18 cellular contexts compared by ENCODE assay signal in the genomic region with DNA sequence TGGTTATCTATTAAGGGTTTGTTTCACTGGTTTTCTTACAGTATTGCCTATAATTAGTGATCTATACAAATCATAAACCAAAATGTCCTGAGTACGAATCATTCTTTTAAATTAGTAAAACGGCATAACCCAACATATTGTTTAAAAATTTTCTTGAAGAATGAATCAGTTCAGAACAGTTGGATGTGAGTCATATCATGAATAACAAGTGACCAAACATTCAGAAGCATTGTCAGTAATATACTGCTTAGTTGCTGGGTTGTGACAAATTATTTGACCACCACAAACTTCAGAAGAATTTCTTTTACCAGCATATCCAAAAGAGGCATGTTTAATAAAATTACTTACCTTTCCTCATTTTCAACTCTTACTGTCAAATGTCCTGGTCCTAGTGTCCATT.
DNase-seq lines count a peak whose midpoint lies in the region; ATAC-seq and TF ChIP-seq lines count a peak whose summit lies in the region.
"Had no signal": no experiment of that assay in that cellular context is flagged by ENCODE, and none has a peak within 500 bp of the region (broad histone marks: within the 10 kb centered on the region; RNA-seq: fewer than 3 reads in every experiment).

No MANE protein-coding gene starts in this region.

- TF ChIP-seq EP300 in SK-N-SH (IDR thresholded peaks at IDR 0.05; ENCODE audit: borderline replicate concordance in 1 of 2, low read depth in 1 of 2, low read length in 1 of 2) = no peak

- H3K27me3 ChIP-seq in SK-N-SH (ENCODE audit: insufficient read depth) (no peaks in the 10 kb centered on the region), RWPE2 (ENCODE audit: insufficient read depth, poor library complexity, severe bottlenecking) (no peaks in the 10 kb centered on the region), skeletal muscle satellite cell (ENCODE audit: control insufficient read depth, insufficient read depth, low read length) (no peaks in the 10 kb centered on the region)
- H3K27me3 ChIP-seq: sigmoid colon had no signal

- H3K79me2 ChIP-seq in SK-N-SH (ENCODE audit: insufficient read depth) = no peaks in the 10 kb centered on the region

- no peak overlapping the region for H2AFZ ChIP-seq in SK-N-SH (ENCODE audit: low read depth)

- H3F3A ChIP-seq in SK-N-SH (replicated peaks; ENCODE audit: insufficient read depth) = peaks cover 10% of the 10 kb centered on the region

- H3K4me3 ChIP-seq in SK-N-SH (ENCODE audit: low read depth in 2 of 2, low read length in 1 of 2) (no peak overlapping the region), RWPE2 (ENCODE audit: severe bottlenecking) (no peak overlapping the region), skeletal muscle satellite cell (ENCODE audit: low read length) (no peak overlapping the region)
- H3K4me3 ChIP-seq: sigmoid colon had no signal

- H3K4me2 ChIP-seq in SK-N-SH (no peak overlapping the region), skeletal muscle satellite cell (ENCODE audit: low read length) (peak overlapping the region; percentile 61)

- H3K36me3 ChIP-seq in SK-N-SH (replicated peaks in 1 of 2; ENCODE audit: control insufficient read depth in 1 of 2, insufficient read depth in 2 of 2, low read length in 1 of 2) (no peaks in the 10 kb centered on the region), RWPE2 (ENCODE audit: low read depth) (no peaks in the 10 kb centered on the region), skeletal muscle satellite cell (ENCODE audit: insufficient read depth, low read length) (no peaks in the 10 kb centered on the region)
- H3K36me3 ChIP-seq: sigmoid colon had no signal

- no peak for TF ChIP-seq RAD21 in SK-N-SH (IDR thresholded peaks at IDR 0.05; ENCODE audit: low read length)

- H3K9me2 ChIP-seq in SK-N-SH = no peaks in the 10 kb centered on the region

- no peak; the same call in 2 of the 3 replicates for ATAC-seq in SK-N-SH treated with all-trans-retinoic acid at 6 μM for 48 hours
- peak; percentile 42; the same call in 2 of the 3 replicates for ATAC-seq in RWPE2 (ENCODE audit: low read depth)

- peak overlapping the region in 1 of 2 experiments; percentile 30; a peak in 2 of 4 replicates for H3K27ac ChIP-seq in SK-N-SH (ENCODE audit: low read depth in 2 of 2, low read length in 1 of 2)
- H3K27ac ChIP-seq in RWPE2 (ENCODE audit: poor library complexity, severe bottlenecking) = no peak overlapping the region
- H3K27ac ChIP-seq: 22Rv1, sigmoid colon had no signal

- DNase-seq in SK-N-SH (no peak), RWPE2 (ENCODE audit: low spot score) (no peak), fibroblast of peridontal ligament (ENCODE audit: extremely low read depth) (peak; percentile 54), NCI-H2081 treated with DMSO at 0.1 percent for 48 hours (lab: John Stamatoyannopoulos, UW) (no peak), NOMO-1 treated with DMSO at 0.1 percent for 48 hours (lab: John Stamatoyannopoulos, UW; ENCODE audit: unreplicated experiment) (no peak), NCI-H446 (lab: John Stamatoyannopoulos, UW) (no peak)
- DNase-seq: activated CD4-positive, alpha-beta T cell treated with anti-CD3 and anti-CD28 coated beads for 1 hour; activated CD8-positive, alpha-beta memory T cell treated with anti-CD3 and anti-CD28 coated beads, Interleukin-2, amount 50 U/mL, for 48 hours; activated naive CD4-positive, alpha-beta T cell; CD4-positive, alpha-beta memory T cell; NCI-H1092; SIG-M5; sigmoid colon; stimulated activated CD4-positive, alpha-beta T cell treated with anti-CD3 and anti-CD28 coated beads, Interleukin-4, amount 100 ng/mL, for 4 hours; trophoblast cell had no signal

- H4K20me1 ChIP-seq in SK-N-SH (ENCODE audit: insufficient read depth) = no peaks in the 10 kb centered on the region

- H3K9me3 ChIP-seq in SK-N-SH (no peaks in the 10 kb centered on the region), RWPE2 (ENCODE audit: severe bottlenecking) (no peaks in the 10 kb centered on the region), skeletal muscle satellite cell (replicated peaks; ENCODE audit: low read length) (no peaks in the 10 kb centered on the region)
- H3K9me3 ChIP-seq: sigmoid colon had no signal

- H3K9ac ChIP-seq in SK-N-SH = no peak overlapping the region
- peak overlapping the region; percentile 23 for H3K9ac ChIP-seq in skeletal muscle satellite cell (ENCODE audit: low read depth, low read length)

- 33% methylated on average over 2 of the region's 2 CpGs for WGBS in SK-N-SH (ENCODE audit: low lambda C conversion rate)

- CTCF ChIA-PET in SK-N-SH (lab: Yijun Ruan, JAX) = interaction anchor here (1.3 kb wide), 1 partner anchor 14 kb away, joined by 3 read pairs; no protein-coding TSS in a partner anchor

- H3K4me1 ChIP-seq in SK-N-SH (ENCODE audit: control insufficient read depth in 1 of 2, insufficient read depth in 2 of 2, low read depth in 1 of 2, low read length in 1 of 2) = peaks cover 0 to 18% of the 10 kb centered on the region in 2 experiments; a peak in 1 of 4 replicates
- peaks cover 8% of the 10 kb centered on the region for H3K4me1 ChIP-seq in RWPE2 (ENCODE audit: insufficient read depth, poor library complexity, severe bottlenecking)
- peaks cover 28% of the 10 kb centered on the region for H3K4me1 ChIP-seq in skeletal muscle satellite cell (ENCODE audit: control insufficient read depth, insufficient read depth, low read length)

- POLR2A ChIA-PET in SK-N-SH (lab: Yijun Ruan, JAX) = no interaction called here

- TF ChIP-seq CTCF in SK-N-SH (IDR thresholded peaks at IDR 0.05) (no peak), RWPE2 (IDR thresholded peaks at IDR 0.05; ENCODE audit: poor library complexity, severe bottlenecking) (no peak)

TF ChIP-seq in SK-N-SH, 30 proteins besides CTCF, POLR2A, EP300 and RAD21 (continues in another document):
- TF ChIP-seq RCOR1 (IDR thresholded peaks at IDR 0.05; ENCODE audit: low read length) (no peak), RFX5 (IDR thresholded peaks at IDR 0.05; ENCODE audit: low read length) (no peak), EZH2phosphoT487 (IDR thresholded peaks at IDR 0.05; ENCODE audit: borderline replicate concordance, low read depth) (no peak), NFIC (IDR thresholded peaks at IDR 0.05; ENCODE audit: borderline replicate concordance) (no peak), FOXM1 (IDR thresholded peaks at IDR 0.05; ENCODE audit: low read depth) (no peak), GABPA (IDR thresholded peaks at IDR 0.05; ENCODE audit: low read depth) (no peak), GATA2 (CRISPR knock-in tag; IDR thresholded peaks at IDR 0.05) (no peak), POLR2AphosphoS5 (IDR thresholded peaks at IDR 0.05; ENCODE audit: low read depth, low read length) (no peak)
- TF ChIP-seq, protein P1, sequence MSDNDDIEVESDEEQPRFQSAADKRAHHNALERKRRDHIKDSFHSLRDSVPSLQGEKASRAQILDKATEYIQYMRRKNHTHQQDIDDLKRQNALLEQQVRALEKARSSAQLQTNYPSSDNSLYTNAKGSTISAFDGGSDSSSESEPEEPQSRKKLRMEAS (IDR thresholded peaks at IDR 0.05; ENCODE audit: low read depth) = no peak
- TF ChIP-seq, protein P2, sequence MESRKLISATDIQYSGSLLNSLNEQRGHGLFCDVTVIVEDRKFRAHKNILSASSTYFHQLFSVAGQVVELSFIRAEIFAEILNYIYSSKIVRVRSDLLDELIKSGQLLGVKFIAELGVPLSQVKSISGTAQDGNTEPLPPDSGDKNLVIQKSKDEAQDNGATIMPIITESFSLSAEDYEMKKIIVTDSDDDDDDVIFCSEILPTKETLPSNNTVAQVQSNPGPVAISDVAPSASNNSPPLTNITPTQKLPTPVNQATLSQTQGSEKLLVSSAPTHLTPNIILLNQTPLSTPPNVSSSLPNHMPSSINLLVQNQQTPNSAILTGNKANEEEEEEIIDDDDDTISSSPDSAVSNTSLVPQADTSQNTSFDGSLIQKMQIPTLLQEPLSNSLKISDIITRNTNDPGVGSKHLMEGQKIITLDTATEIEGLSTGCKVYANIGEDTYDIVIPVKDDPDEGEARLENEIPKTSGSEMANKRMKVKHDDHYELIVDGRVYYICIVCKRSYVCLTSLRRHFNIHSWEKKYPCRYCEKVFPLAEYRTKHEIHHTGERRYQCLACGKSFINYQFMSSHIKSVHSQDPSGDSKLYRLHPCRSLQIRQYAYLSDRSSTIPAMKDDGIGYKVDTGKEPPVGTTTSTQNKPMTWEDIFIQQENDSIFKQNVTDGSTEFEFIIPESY (IDR thresholded peaks at IDR 0.05; ENCODE audit: borderline replicate concordance, low read depth) = no peak

TF ChIP-seq in SK-N-SH treated with all-trans-retinoic acid at 6 μM for 48 hours, 23 proteins besides CTCF, POLR2A, EP300 and RAD21 (continues in another document):
- TF ChIP-seq ZNF8 (CRISPR knock-in tag; IDR thresholded peaks at IDR 0.05) = no peak
- no peak for TF ChIP-seq GLIS3 (CRISPR knock-in tag; IDR thresholded peaks at IDR 0.05)
- TF ChIP-seq, protein P3, sequence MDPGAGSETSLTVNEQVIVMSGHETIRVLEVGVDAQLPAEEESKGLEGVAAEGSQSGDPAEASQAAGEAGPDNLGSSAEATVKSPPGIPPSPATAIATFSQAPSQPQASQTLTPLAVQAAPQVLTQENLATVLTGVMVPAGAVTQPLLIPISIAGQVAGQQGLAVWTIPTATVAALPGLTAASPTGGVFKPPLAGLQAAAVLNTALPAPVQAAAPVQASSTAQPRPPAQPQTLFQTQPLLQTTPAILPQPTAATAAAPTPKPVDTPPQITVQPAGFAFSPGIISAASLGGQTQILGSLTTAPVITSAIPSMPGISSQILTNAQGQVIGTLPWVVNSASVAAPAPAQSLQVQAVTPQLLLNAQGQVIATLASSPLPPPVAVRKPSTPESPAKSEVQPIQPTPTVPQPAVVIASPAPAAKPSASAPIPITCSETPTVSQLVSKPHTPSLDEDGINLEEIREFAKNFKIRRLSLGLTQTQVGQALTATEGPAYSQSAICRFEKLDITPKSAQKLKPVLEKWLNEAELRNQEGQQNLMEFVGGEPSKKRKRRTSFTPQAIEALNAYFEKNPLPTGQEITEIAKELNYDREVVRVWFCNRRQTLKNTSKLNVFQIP (CRISPR knock-in tag; IDR thresholded peaks at IDR 0.05; ENCODE audit: borderline replicate concordance, low read depth) = no peak
- TF ChIP-seq ZNF70 (CRISPR knock-in tag; IDR thresholded peaks at IDR 0.05) = no peak
- TF ChIP-seq SNAI2 (CRISPR knock-in tag; IDR thresholded peaks at IDR 0.05) = no peak
- no peak for TF ChIP-seq OSR1 (CRISPR knock-in tag; IDR thresholded peaks at IDR 0.05)
- no peak for TF ChIP-seq ISL1 (CRISPR knock-in tag; IDR thresholded peaks at IDR 0.05)
- TF ChIP-seq ZFP30 (CRISPR knock-in tag; IDR thresholded peaks at IDR 0.05) = no peak
- TF ChIP-seq PPARA (CRISPR knock-in tag; IDR thresholded peaks at IDR 0.05; ENCODE audit: borderline replicate concordance) = no peak
